1 cellular context compared by ENCODE assay signal in the genomic region with DNA sequence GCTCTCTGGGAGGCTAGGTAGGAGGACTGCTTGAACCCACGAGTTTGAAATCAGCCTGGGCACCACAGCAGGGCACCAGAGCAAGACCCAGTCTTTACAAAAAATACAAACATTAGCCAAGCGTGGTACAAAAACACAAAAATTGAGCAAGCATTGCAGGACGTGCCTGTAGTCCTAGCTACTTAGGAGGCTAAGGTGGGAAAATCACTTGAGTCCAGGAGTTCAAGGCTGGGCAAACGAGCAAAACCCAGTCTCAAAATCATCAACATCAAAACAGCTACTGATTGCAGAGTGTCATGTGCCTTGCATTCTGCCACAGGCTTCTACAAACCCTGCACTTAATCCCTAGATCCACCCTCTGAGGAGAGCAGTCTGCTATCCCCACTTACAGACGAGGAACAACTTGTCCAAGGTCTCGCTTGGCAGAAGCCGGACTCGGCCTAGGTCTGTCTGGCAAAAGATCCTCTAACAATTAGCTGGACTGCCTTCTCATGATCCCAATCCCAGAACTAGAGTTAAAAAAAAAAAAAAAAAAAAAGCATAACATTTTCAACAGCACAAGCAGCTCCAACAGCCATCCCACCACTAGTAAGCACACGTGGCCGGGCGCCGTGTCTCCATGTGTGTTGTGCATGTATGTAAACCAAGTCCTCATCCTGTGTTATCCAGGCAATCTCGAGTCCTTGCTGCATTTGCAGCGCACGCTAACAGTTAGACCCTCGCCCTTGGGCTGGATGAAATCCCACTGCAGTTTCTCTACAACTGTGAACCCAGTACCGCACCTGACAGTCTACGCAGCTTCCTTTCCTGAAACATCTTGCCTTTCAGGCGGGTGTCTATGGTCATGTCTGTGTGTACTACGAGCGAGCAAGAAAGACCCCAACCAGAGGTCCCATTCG.
TF ChIP-seq lines count a peak whose summit lies in the region.

No MANE protein-coding gene starts in this region.

TF ChIP-seq in HepG2, 621 proteins besides CTCF, POLR2A, EP300 and RAD21 (continued from another document and continues in another):
- TF ChIP-seq, protein P1, sequence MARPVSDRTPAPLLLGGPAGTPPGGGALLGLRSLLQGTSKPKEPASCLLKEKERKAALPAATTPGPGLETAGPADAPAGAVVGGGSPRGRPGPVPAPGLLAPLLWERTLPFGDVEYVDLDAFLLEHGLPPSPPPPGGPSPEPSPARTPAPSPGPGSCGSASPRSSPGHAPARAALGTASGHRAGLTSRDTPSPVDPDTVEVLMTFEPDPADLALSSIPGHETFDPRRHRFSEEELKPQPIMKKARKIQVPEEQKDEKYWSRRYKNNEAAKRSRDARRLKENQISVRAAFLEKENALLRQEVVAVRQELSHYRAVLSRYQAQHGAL (CRISPR knock-in tag; IDR thresholded peaks at IDR 0.05; ENCODE audit: not compliant biosample characterization) = no peak
- TF ChIP-seq, protein P2, sequence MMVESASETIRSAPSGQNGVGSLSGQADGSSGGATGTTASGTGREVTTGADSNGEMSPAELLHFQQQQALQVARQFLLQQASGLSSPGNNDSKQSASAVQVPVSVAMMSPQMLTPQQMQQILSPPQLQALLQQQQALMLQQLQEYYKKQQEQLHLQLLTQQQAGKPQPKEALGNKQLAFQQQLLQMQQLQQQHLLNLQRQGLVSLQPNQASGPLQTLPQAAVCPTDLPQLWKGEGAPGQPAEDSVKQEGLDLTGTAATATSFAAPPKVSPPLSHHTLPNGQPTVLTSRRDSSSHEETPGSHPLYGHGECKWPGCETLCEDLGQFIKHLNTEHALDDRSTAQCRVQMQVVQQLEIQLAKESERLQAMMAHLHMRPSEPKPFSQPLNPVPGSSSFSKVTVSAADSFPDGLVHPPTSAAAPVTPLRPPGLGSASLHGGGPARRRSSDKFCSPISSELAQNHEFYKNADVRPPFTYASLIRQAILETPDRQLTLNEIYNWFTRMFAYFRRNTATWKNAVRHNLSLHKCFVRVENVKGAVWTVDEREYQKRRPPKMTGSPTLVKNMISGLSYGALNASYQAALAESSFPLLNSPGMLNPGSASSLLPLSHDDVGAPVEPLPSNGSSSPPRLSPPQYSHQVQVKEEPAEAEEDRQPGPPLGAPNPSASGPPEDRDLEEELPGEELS (CRISPR knock-in tag; IDR thresholded peaks at IDR 0.05) = peak; percentile 45; the same call in 1 of the 2 replicates
- TF ChIP-seq, protein P3, sequence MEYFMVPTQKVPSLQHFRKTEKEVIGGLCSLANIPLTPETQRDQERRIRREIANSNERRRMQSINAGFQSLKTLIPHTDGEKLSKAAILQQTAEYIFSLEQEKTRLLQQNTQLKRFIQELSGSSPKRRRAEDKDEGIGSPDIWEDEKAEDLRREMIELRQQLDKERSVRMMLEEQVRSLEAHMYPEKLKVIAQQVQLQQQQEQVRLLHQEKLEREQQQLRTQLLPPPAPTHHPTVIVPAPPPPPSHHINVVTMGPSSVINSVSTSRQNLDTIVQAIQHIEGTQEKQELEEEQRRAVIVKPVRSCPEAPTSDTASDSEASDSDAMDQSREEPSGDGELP (IDR thresholded peaks at IDR 0.05; ENCODE audit: borderline replicate concordance, low read depth) = no peak
- TF ChIP-seq RBAK (CRISPR knock-in tag; IDR thresholded peaks at IDR 0.05) (no peak), SMYD3 (CRISPR knock-in tag; IDR thresholded peaks at IDR 0.05) (no peak), ZNF564 (CRISPR knock-in tag; IDR thresholded peaks at IDR 0.05) (no peak), ZNF772 (CRISPR knock-in tag; IDR thresholded peaks at IDR 0.05) (no peak), NCOA2 (CRISPR knock-in tag; IDR thresholded peaks at IDR 0.05) (peak; percentile 54; the same call in 1 of the 2 replicates), ZNF264 (CRISPR knock-in tag; IDR thresholded peaks at IDR 0.05) (peak; percentile 41; the same call in 1 of the 2 replicates), ZNF747 (CRISPR knock-in tag; IDR thresholded peaks at IDR 0.05; ENCODE audit: borderline replicate concordance) (no peak), JARID2 (CRISPR knock-in tag; IDR thresholded peaks at IDR 0.05; ENCODE audit: insufficient replicate concordance) (no peak), POLR2G (IDR thresholded peaks at IDR 0.05; ENCODE audit: low read depth, low read length) (0 out of 2 replicates have a peak, but pooled peaks have one; percentile 10), MIER3 (CRISPR knock-in tag; IDR thresholded peaks at IDR 0.05; ENCODE audit: borderline replicate concordance) (peak; percentile 27; the same call in 1 of the 2 replicates), ZNF232 (CRISPR knock-in tag; IDR thresholded peaks at IDR 0.05; ENCODE audit: borderline replicate concordance) (no peak), PAF1 (CRISPR knock-in tag; IDR thresholded peaks at IDR 0.05) (no peak)
- TF ChIP-seq, protein P4, sequence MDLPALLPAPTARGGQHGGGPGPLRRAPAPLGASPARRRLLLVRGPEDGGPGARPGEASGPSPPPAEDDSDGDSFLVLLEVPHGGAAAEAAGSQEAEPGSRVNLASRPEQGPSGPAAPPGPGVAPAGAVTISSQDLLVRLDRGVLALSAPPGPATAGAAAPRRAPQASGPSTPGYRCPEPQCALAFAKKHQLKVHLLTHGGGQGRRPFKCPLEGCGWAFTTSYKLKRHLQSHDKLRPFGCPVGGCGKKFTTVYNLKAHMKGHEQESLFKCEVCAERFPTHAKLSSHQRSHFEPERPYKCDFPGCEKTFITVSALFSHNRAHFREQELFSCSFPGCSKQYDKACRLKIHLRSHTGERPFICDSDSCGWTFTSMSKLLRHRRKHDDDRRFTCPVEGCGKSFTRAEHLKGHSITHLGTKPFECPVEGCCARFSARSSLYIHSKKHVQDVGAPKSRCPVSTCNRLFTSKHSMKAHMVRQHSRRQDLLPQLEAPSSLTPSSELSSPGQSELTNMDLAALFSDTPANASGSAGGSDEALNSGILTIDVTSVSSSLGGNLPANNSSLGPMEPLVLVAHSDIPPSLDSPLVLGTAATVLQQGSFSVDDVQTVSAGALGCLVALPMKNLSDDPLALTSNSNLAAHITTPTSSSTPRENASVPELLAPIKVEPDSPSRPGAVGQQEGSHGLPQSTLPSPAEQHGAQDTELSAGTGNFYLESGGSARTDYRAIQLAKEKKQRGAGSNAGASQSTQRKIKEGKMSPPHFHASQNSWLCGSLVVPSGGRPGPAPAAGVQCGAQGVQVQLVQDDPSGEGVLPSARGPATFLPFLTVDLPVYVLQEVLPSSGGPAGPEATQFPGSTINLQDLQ (CRISPR knock-in tag; IDR thresholded peaks at IDR 0.05) = peak; percentile 36; the same call in 1 of the 2 replicates
- TF ChIP-seq, protein P5, sequence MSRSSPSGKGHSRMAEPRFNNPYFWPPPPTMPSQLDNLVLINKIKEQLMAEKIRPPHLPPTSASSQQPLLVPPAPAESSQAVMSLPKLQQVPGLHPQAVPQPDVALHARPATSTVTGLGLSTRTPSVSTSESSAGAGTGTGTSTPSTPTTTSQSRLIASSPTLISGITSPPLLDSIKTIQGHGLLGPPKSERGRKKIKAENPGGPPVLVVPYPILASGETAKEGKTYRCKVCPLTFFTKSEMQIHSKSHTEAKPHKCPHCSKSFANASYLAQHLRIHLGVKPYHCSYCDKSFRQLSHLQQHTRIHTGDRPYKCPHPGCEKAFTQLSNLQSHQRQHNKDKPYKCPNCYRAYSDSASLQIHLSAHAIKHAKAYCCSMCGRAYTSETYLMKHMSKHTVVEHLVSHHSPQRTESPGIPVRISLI (CRISPR knock-in tag; IDR thresholded peaks at IDR 0.05; ENCODE audit: borderline replicate concordance) = 0 out of 2 replicates have a peak, but pooled peaks have one; percentile 11
- TF ChIP-seq, protein P6, sequence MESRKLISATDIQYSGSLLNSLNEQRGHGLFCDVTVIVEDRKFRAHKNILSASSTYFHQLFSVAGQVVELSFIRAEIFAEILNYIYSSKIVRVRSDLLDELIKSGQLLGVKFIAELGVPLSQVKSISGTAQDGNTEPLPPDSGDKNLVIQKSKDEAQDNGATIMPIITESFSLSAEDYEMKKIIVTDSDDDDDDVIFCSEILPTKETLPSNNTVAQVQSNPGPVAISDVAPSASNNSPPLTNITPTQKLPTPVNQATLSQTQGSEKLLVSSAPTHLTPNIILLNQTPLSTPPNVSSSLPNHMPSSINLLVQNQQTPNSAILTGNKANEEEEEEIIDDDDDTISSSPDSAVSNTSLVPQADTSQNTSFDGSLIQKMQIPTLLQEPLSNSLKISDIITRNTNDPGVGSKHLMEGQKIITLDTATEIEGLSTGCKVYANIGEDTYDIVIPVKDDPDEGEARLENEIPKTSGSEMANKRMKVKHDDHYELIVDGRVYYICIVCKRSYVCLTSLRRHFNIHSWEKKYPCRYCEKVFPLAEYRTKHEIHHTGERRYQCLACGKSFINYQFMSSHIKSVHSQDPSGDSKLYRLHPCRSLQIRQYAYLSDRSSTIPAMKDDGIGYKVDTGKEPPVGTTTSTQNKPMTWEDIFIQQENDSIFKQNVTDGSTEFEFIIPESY (CRISPR knock-in tag; IDR thresholded peaks at IDR 0.05) = no peak
- TF ChIP-seq, protein P7, sequence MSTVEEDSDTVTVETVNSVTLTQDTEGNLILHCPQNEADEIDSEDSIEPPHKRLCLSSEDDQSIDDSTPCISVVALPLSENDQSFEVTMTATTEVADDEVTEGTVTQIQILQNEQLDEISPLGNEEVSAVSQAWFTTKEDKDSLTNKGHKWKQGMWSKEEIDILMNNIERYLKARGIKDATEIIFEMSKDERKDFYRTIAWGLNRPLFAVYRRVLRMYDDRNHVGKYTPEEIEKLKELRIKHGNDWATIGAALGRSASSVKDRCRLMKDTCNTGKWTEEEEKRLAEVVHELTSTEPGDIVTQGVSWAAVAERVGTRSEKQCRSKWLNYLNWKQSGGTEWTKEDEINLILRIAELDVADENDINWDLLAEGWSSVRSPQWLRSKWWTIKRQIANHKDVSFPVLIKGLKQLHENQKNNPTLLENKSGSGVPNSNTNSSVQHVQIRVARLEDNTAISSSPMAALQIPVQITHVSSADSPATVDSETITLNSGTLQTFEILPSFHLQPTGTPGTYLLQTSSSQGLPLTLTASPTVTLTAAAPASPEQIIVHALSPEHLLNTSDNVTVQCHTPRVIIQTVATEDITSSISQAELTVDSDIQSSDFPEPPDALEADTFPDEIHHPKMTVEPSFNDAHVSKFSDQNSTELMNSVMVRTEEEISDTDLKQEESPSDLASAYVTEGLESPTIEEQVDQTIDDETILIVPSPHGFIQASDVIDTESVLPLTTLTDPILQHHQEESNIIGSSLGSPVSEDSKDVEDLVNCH (CRISPR knock-in tag; IDR thresholded peaks at IDR 0.05) = no peak
- TF ChIP-seq, protein P8, sequence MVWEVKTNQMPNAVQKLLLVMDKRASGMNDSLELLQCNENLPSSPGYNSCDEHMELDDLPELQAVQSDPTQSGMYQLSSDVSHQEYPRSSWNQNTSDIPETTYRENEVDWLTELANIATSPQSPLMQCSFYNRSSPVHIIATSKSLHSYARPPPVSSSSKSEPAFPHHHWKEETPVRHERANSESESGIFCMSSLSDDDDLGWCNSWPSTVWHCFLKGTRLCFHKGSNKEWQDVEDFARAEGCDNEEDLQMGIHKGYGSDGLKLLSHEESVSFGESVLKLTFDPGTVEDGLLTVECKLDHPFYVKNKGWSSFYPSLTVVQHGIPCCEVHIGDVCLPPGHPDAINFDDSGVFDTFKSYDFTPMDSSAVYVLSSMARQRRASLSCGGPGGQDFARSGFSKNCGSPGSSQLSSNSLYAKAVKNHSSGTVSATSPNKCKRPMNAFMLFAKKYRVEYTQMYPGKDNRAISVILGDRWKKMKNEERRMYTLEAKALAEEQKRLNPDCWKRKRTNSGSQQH (CRISPR knock-in tag; IDR thresholded peaks at IDR 0.05; ENCODE audit: low read depth) = peak; percentile 78; the same call in 1 of the 2 replicates
- TF ChIP-seq, protein P9, sequence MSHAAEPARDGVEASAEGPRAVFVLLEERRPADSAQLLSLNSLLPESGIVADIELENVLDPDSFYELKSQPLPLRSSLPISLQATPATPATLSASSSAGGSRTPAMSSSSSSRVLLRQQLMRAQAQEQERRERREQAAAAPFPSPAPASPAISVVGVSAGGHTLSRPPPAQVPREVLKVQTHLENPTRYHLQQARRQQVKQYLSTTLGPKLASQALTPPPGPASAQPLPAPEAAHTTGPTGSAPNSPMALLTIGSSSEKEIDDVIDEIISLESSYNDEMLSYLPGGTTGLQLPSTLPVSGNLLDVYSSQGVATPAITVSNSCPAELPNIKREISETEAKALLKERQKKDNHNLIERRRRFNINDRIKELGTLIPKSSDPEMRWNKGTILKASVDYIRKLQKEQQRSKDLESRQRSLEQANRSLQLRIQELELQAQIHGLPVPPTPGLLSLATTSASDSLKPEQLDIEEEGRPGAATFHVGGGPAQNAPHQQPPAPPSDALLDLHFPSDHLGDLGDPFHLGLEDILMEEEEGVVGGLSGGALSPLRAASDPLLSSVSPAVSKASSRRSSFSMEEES (CRISPR knock-in tag; IDR thresholded peaks at IDR 0.05) = peak; percentile 93
- TF ChIP-seq, protein P10, sequence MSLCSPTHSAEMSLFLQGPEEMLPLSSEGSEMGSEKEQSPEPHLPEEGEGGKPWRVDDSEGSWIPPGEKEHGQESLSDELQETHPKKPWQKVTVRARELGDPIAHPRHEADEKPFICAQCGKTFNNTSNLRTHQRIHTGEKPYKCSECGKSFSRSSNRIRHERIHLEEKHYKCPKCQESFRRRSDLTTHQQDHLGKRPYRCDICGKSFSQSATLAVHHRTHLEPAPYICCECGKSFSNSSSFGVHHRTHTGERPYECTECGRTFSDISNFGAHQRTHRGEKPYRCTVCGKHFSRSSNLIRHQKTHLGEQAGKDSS (CRISPR knock-in tag; IDR thresholded peaks at IDR 0.05; ENCODE audit: borderline replicate concordance, low read depth) = peak; percentile 59; the same call in 1 of the 2 replicates
- TF ChIP-seq, protein P11, sequence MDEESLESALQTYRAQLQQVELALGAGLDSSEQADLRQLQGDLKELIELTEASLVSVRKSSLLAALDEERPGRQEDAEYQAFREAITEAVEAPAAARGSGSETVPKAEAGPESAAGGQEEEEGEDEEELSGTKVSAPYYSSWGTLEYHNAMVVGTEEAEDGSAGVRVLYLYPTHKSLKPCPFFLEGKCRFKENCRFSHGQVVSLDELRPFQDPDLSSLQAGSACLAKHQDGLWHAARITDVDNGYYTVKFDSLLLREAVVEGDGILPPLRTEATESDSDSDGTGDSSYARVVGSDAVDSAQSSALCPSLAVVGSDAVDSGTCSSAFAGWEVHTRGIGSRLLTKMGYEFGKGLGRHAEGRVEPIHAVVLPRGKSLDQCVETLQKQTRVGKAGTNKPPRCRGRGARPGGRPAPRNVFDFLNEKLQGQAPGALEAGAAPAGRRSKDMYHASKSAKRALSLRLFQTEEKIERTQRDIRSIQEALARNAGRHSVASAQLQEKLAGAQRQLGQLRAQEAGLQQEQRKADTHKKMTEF (CRISPR knock-in tag; IDR thresholded peaks at IDR 0.05) = peak; percentile 55; the same call in 1 of the 2 replicates
- TF ChIP-seq, protein P12, sequence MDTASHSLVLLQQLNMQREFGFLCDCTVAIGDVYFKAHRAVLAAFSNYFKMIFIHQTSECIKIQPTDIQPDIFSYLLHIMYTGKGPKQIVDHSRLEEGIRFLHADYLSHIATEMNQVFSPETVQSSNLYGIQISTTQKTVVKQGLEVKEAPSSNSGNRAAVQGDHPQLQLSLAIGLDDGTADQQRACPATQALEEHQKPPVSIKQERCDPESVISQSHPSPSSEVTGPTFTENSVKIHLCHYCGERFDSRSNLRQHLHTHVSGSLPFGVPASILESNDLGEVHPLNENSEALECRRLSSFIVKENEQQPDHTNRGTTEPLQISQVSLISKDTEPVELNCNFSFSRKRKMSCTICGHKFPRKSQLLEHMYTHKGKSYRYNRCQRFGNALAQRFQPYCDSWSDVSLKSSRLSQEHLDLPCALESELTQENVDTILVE (CRISPR knock-in tag; IDR thresholded peaks at IDR 0.05) = no peak
- TF ChIP-seq, protein P13, sequence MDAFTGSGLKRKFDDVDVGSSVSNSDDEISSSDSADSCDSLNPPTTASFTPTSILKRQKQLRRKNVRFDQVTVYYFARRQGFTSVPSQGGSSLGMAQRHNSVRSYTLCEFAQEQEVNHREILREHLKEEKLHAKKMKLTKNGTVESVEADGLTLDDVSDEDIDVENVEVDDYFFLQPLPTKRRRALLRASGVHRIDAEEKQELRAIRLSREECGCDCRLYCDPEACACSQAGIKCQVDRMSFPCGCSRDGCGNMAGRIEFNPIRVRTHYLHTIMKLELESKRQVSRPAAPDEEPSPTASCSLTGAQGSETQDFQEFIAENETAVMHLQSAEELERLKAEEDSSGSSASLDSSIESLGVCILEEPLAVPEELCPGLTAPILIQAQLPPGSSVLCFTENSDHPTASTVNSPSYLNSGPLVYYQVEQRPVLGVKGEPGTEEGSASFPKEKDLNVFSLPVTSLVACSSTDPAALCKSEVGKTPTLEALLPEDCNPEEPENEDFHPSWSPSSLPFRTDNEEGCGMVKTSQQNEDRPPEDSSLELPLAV (CRISPR knock-in tag; conservative IDR thresholded peaks at IDR 0.05; ENCODE audit: low read depth) = no peak
